27 cellular contexts compared by ENCODE assay signal in the genomic region with DNA sequence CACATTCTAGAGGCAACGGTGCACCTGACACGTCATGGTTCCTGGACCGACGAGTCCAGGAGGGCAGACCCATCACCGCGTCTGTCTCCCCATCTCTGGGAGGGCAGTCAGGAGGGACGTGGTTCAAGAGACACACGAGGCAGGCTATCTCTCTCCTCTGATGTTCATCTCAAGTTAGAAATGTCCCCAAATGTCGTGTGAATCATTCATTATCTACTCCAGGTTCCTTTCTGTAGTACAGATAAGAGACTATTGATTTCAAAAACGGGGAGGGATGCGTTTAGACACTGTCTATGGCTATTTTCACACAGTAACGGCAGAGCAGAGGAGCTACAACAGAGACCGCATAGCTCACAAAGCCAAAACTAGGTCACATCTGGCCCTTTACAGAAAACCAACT.
"Had no signal": no experiment of that assay in that cellular context is flagged by ENCODE, and none has a peak within 500 bp of the region (broad histone marks: within the 10 kb centered on the region; RNA-seq: fewer than 3 reads in every experiment).

No MANE protein-coding gene starts in this region.

- H3K4me3 ChIP-seq: adrenal gland, MG63 had no signal

- H3K4me3 Mint-ChIP-seq: activated B cell treated with CpG ODN at 0.5 μM for 24 hours; activated CD4-positive, alpha-beta T cell treated with anti-CD3 and anti-CD28 coated beads, Interleukin-2, amount 10 ng/mL, durations not matched to agents 24 days and 14 days; activated naive CD8-positive, alpha-beta T cell treated with anti-CD3 and anti-CD28 coated beads, Interleukin-2, amount 10 ng/mL, durations not matched to agents 7 days and 5 days; T-helper 1 cell treated with Interleukin-12 subunit alpha and Interleukin-12 subunit beta and Interleukin-4 antibody, amounts not matched to agents 30 μg/mL and 1 μg/mL, for 36 hours had no signal

- H3K9me3 ChIP-seq: adrenal gland, MG63 had no signal

- DNase-seq: activated B cell treated with CpG ODN at 0.5 μM for 24 hours; activated CD4-positive, alpha-beta T cell treated with anti-CD3 and anti-CD28 coated beads for 1 hour; activated CD4-positive, alpha-beta T cell treated with anti-CD3 and anti-CD28 coated beads, Interleukin-2, amount 10 ng/mL, durations not matched to agents 24 days and 14 days; activated CD4-positive, alpha-beta T cell treated with anti-CD3 and anti-CD28 coated beads, Interleukin-2, amount 50 U/mL, for 48 hours; activated naive CD4-positive, alpha-beta T cell treated with anti-CD3 and anti-CD28 coated beads, Interleukin-2, amount 50 U/mL, for 16 hours; activated naive CD8-positive, alpha-beta T cell treated with anti-CD3 and anti-CD28 coated beads, Interleukin-2, amount 10 ng/mL, durations not matched to agents 7 days and 5 days; activated T-cell treated with anti-CD3 and anti-CD28 coated beads, Interleukin-2, amount 50 U/mL, for 1 hour; aorta; MG63; MV-4-11; NCI-H1092 treated with DMSO at 0.1 percent for 48 hours; NCI-H1417 treated with DMSO at 0.1 percent for 48 hours; NCI-H1694; NCI-H2029; NCI-H345; NCI-H510A; NCI-H69; NK-92 treated with Interleukin-12 subunit alpha and Interleukin-12 subunit beta, amount 100 ng/mL, for 24 hours; OCI-M1; RPMI8226; SHP77; T-helper 9 cell had no signal

- H3K4me1 ChIP-seq: adrenal gland had no signal

- H3K27ac Mint-ChIP-seq: activated B cell treated with CpG ODN at 0.5 μM for 24 hours; activated CD4-positive, alpha-beta T cell treated with anti-CD3 and anti-CD28 coated beads, Interleukin-2, amount 10 ng/mL, durations not matched to agents 24 days and 14 days; activated naive CD8-positive, alpha-beta T cell treated with anti-CD3 and anti-CD28 coated beads, Interleukin-2, amount 10 ng/mL, durations not matched to agents 7 days and 5 days; T-helper 1 cell treated with Interleukin-12 subunit alpha and Interleukin-12 subunit beta and Interleukin-4 antibody, amounts not matched to agents 30 μg/mL and 1 μg/mL, for 36 hours had no signal

- H3K27me3 ChIP-seq: adrenal gland, MG63 had no signal

- H3K27me3 Mint-ChIP-seq: activated B cell treated with CpG ODN at 0.5 μM for 24 hours; activated CD4-positive, alpha-beta T cell treated with anti-CD3 and anti-CD28 coated beads, Interleukin-2, amount 10 ng/mL, durations not matched to agents 24 days and 14 days; activated naive CD8-positive, alpha-beta T cell treated with anti-CD3 and anti-CD28 coated beads, Interleukin-2, amount 10 ng/mL, durations not matched to agents 7 days and 5 days had no signal

- H3K4me1 Mint-ChIP-seq: activated B cell treated with CpG ODN at 0.5 μM for 24 hours; activated naive CD8-positive, alpha-beta T cell treated with anti-CD3 and anti-CD28 coated beads, Interleukin-2, amount 10 ng/mL, durations not matched to agents 7 days and 5 days had no signal

- ATAC-seq: Panc1 had no signal

- FAIRE-seq: bronchial epithelial cell, TTC549 had no signal

- H3K27ac ChIP-seq: adrenal gland had no signal
